22 cellular contexts compared by ENCODE assay signal in the genomic region with DNA sequence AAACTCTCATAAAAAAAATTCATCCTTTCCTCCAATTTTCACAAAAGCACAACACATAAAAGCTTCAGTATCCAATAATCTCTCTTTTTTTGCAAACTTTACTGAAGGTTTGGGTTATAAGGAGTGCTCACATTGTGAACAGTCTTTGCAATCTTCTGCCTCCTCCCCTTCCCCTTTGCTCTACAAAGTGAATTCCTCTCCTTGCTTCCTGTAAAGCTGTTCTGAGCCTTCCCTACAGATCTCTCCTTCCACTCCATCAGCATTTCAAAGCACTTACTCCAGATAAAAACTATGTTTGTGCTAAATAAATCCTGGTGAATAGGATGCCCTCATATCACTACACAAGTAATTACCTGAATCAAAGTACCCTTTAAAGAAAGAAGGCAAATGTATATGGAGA. TPM values are rescaled to one million over a fixed set of nuclear protein-coding genes. Genes with fewer than 3 reads are reported as not detected.
A peak's percentile ranks its signal among the peaks of the same experiment; 100 is the strongest.
DNase-seq lines count a peak whose midpoint lies in the region; ATAC-seq and TF ChIP-seq lines count a peak whose summit lies in the region.
"Had no signal": no experiment of that assay in that cellular context is flagged by ENCODE, and none has a peak within 500 bp of the region (broad histone marks: within the 10 kb centered on the region; RNA-seq: fewer than 3 reads in every experiment).

No MANE protein-coding gene starts in this region.

- peak overlapping the region in 4 of 6 donors; percentile 46 to 77 (median 54) for H3K27ac Mint-ChIP-seq in naive B cell
- peak overlapping the region in 1 of 9 donors; percentile 23 for H3K27ac Mint-ChIP-seq in naive thymus-derived CD4-positive, alpha-beta T cell
- H3K27ac Mint-ChIP-seq in naive thymus-derived CD8-positive, alpha-beta T cell: no peak overlapping the region
- H3K27ac Mint-ChIP-seq: activated B cell treated with CpG ODN at 0.5 μM for 24 hours; activated CD4-positive, alpha-beta memory T cell treated with anti-CD3 and anti-CD28 coated beads, Interleukin-2, amount 10 ng/mL, durations not matched to agents 7 days and 5 days; activated naive CD4-positive, alpha-beta T cell treated with anti-CD3 and anti-CD28 coated beads, Interleukin-2, amount 10 ng/mL, durations not matched to agents 7 days and 5 days; activated T-cell treated with anti-CD3 and anti-CD28 coated beads, Interleukin-2, amount 50 U/mL, for 24 hours; brain had no signal

- H3K9me3 Mint-ChIP-seq in naive B cell: peaks cover 3 to 15% (median 9%) of the 10 kb centered on the region in 7 donors
- H3K9me3 Mint-ChIP-seq in naive thymus-derived CD4-positive, alpha-beta T cell: peaks cover 0 to 11% (median 0%) of the 10 kb centered on the region in 11 donors
- peaks cover 0 to 4% (median 0%) of the 10 kb centered on the region in 9 donors for H3K9me3 Mint-ChIP-seq in naive thymus-derived CD8-positive, alpha-beta T cell

- TF ChIP-seq POLR2A in NB4 (IDR thresholded peaks at IDR 0.05; ENCODE audit: extremely low read depth, insufficient read length): no peak

- H3K4me1 ChIP-seq in naive thymus-derived CD4-positive, alpha-beta T cell (ENCODE audit: control insufficient read depth in 2 of 2, insufficient read depth in 2 of 2, low read length in 2 of 2): peaks cover 3 to 30% of the 10 kb centered on the region in 2 donors
- H3K4me1 ChIP-seq: parathyroid adenoma, SJCRH30 had no signal

- no peaks in the 10 kb centered on the region for H3K27me3 ChIP-seq in naive thymus-derived CD4-positive, alpha-beta T cell (ENCODE audit: control insufficient read depth in 2 of 2, insufficient read depth in 2 of 2, low read length in 2 of 2)
- H3K27me3 ChIP-seq: sigmoid colon, SJCRH30, thyroid gland had no signal

- peaks cover 12 to 22% of the 10 kb centered on the region in 2 donors for H3K36me3 Mint-ChIP-seq in naive B cell
- H3K36me3 Mint-ChIP-seq in naive thymus-derived CD4-positive, alpha-beta T cell: peaks cover 0 to 52% (median 11%) of the 10 kb centered on the region in 5 donors
- H3K36me3 Mint-ChIP-seq in naive thymus-derived CD8-positive, alpha-beta T cell: peaks cover 0 to 18% (median 15%) of the 10 kb centered on the region in 3 donors

- peaks cover 0 to 2% (median 0%) of the 10 kb centered on the region in 3 experiments for H3K36me3 ChIP-seq in naive thymus-derived CD4-positive, alpha-beta T cell (ENCODE audit: control insufficient read depth in 2 of 3, insufficient read depth in 3 of 3, low read length in 3 of 3)
- H3K36me3 ChIP-seq: sigmoid colon, SJCRH30, thyroid gland had no signal

- CTCF ChIA-PET in naive thymus-derived CD4-positive, alpha-beta T cell (lab: Charles Lee): no interaction called here

- POLR2A ChIA-PET in naive thymus-derived CD4-positive, alpha-beta T cell (lab: Charles Lee): interaction anchor here (0.9 kb wide), 1 partner anchor 68 kb away, joined by 3 read pairs; no protein-coding TSS in a partner anchor
- POLR2A ChIA-PET in naive thymus-derived CD8-positive, alpha-beta T cell (lab: Charles Lee): no interaction called here

- ATAC-seq in naive B cell (ENCODE audit: low read depth in 2 of 2): no peak
- no peak for ATAC-seq in naive thymus-derived CD4-positive, alpha-beta T cell
- no peak for ATAC-seq in naive thymus-derived CD8-positive, alpha-beta T cell

- DNase-seq in H4 (ENCODE audit: low spot score) (peak; percentile 10), NB4 (ENCODE audit: low read depth) (peak; percentile 22), fibroblast of gingiva (ENCODE audit: low read depth) (peak; percentile 38), naive B cell (no peak), glomerular visceral epithelial cell (ENCODE audit: extremely low spot score) (no peak), OCI-M2 (lab: John Stamatoyannopoulos, UW; ENCODE audit: unreplicated experiment) (no peak)
- no peak for DNase-seq in naive thymus-derived CD4-positive, alpha-beta T cell
- DNase-seq in naive thymus-derived CD8-positive, alpha-beta T cell: no peak
- DNase-seq: activated B cell treated with CpG ODN at 0.5 μM for 24 hours; activated CD4-positive, alpha-beta memory T cell treated with anti-CD3 and anti-CD28 coated beads, Interleukin-2, amount 10 ng/mL, durations not matched to agents 7 days and 5 days; activated naive CD4-positive, alpha-beta T cell treated with anti-CD3 and anti-CD28 coated beads, Interleukin-2, amount 10 ng/mL, durations not matched to agents 7 days and 5 days; activated T-cell treated with anti-CD3 and anti-CD28 coated beads, Interleukin-2, amount 50 U/mL, for 24 hours; NCI-H1436; NCI-H2171; NCI-H69; sigmoid colon; SJCRH30; stimulated activated naive CD4-positive, alpha-beta T cell; T-helper 2 cell; thyroid gland had no signal

- no peak for TF ChIP-seq CTCF in NB4 (IDR thresholded peaks at IDR 0.05; ENCODE audit: low read depth, low read length)

- no peaks in the 10 kb centered on the region for H3K27me3 Mint-ChIP-seq in naive B cell
- H3K27me3 Mint-ChIP-seq in naive thymus-derived CD4-positive, alpha-beta T cell: peaks cover 0 to 5% (median 0%) of the 10 kb centered on the region in 5 donors
- H3K27me3 Mint-ChIP-seq in naive thymus-derived CD8-positive, alpha-beta T cell: peaks cover 0 to 3% (median 0%) of the 10 kb centered on the region in 5 donors
- H3K27me3 Mint-ChIP-seq: activated B cell treated with CpG ODN at 0.5 μM for 24 hours; activated T-cell treated with anti-CD3 and anti-CD28 coated beads, Interleukin-2, amount 50 U/mL, for 24 hours had no signal

- H3K4me1 Mint-ChIP-seq in naive B cell: peaks cover 21 to 69% (median 39%) of the 10 kb centered on the region in 3 donors
- H3K4me1 Mint-ChIP-seq in naive thymus-derived CD4-positive, alpha-beta T cell: peaks cover 31 to 67% (median 54%) of the 10 kb centered on the region in 7 donors
- H3K4me1 Mint-ChIP-seq in naive thymus-derived CD8-positive, alpha-beta T cell: peaks cover 28 to 50% (median 46%) of the 10 kb centered on the region in 4 donors

- no peak overlapping the region for H3K27ac ChIP-seq in naive thymus-derived CD4-positive, alpha-beta T cell (ENCODE audit: low read depth, low read length)
- H3K27ac ChIP-seq: parathyroid adenoma, sigmoid colon, SJCRH30, thyroid gland had no signal

- H3K4me3 Mint-ChIP-seq in naive B cell: no peak overlapping the region
- H3K4me3 Mint-ChIP-seq in naive thymus-derived CD4-positive, alpha-beta T cell: peak overlapping the region in 5 of 10 donors; percentile 12 to 72 (median 20)
- peak overlapping the region in 2 of 10 donors; percentile 2 to 6 for H3K4me3 Mint-ChIP-seq in naive thymus-derived CD8-positive, alpha-beta T cell
- H3K4me3 Mint-ChIP-seq: activated B cell treated with CpG ODN at 0.5 μM for 24 hours; activated CD4-positive, alpha-beta memory T cell treated with anti-CD3 and anti-CD28 coated beads, Interleukin-2, amount 10 ng/mL, durations not matched to agents 7 days and 5 days; activated naive CD4-positive, alpha-beta T cell treated with anti-CD3 and anti-CD28 coated beads, Interleukin-2, amount 10 ng/mL, durations not matched to agents 7 days and 5 days; activated T-cell treated with anti-CD3 and anti-CD28 coated beads, Interleukin-2, amount 50 U/mL, for 24 hours had no signal

- no peak overlapping the region for H3K4me3 ChIP-seq in NB4 (ENCODE audit: low read depth, low read length)
- H3K4me3 ChIP-seq in naive thymus-derived CD4-positive, alpha-beta T cell (ENCODE audit: low read length): no peak overlapping the region
- H3K4me3 ChIP-seq: sigmoid colon, SJCRH30, thyroid gland had no signal

- intact Hi-C loops in naive thymus-derived CD4-positive, alpha-beta T cell (cut with micrococcal nuclease): loop anchor here in 1 of 2 donors (10.0 kb wide), 2 partner anchors 656 to 804 kb away; a partner anchor contains a TSS

- H3K9me3 ChIP-seq in naive thymus-derived CD4-positive, alpha-beta T cell (ENCODE audit: control insufficient read depth in 2 of 3, low read length in 3 of 3): peaks cover 0 to 5% (median 0%) of the 10 kb centered on the region in 3 experiments
- H3K9me3 ChIP-seq: sigmoid colon, SJCRH30, thyroid gland had no signal

RNA-seq across cellular contexts. Expression of a gene that starts 4.6 kb away (rescaled TPM):
- total RNA-seq in H4 (2014; rRNA removed; shearing (Covaris generic)): 8.9 and 9.1 TPM in 2 replicates
- 10 to 100 TPM; 24.2 to 41.4 (median 32.4) TPM for polyA plus RNA-seq in naive B cell (ENCODE audit: low read depth in 6 of 6)
- total RNA-seq in naive thymus-derived CD4-positive, alpha-beta T cell: 10 to 100 TPM; 56.0 to 70.6 (median 66.6) TPM
- 10 to 100 TPM; 65.6 to 79.8 TPM for polyA plus RNA-seq in naive thymus-derived CD4-positive, alpha-beta T cell
- 10 to 100 TPM; 64.9 to 72.6 TPM for total RNA-seq in naive thymus-derived CD8-positive, alpha-beta T cell
- polyA plus RNA-seq in naive thymus-derived CD8-positive, alpha-beta T cell: 10 to 100 TPM; 37.1 to 64.4 (median 63.7) TPM

Comparison
In these comparisons a context has a peak if more than half of its experiments do, and no peak if none do; other contexts are left out.
1. DNase-seq: peak in H4 (single experiment), NB4 (single experiment) and fibroblast of gingiva (single experiment); none in naive B cell (single experiment), glomerular visceral epithelial cell (single experiment), naive thymus-derived CD4-positive, alpha-beta T cell (0 of 9), OCI-M2 (single experiment) and naive thymus-derived CD8-positive, alpha-beta T cell (0 of 10).
2. H3K27ac Mint-ChIP-seq: peak in naive B cell (4 of 6); none in naive thymus-derived CD8-positive, alpha-beta T cell (0 of 10).